ENCODE assay signal across 8 cellular contexts in the genomic region with DNA sequence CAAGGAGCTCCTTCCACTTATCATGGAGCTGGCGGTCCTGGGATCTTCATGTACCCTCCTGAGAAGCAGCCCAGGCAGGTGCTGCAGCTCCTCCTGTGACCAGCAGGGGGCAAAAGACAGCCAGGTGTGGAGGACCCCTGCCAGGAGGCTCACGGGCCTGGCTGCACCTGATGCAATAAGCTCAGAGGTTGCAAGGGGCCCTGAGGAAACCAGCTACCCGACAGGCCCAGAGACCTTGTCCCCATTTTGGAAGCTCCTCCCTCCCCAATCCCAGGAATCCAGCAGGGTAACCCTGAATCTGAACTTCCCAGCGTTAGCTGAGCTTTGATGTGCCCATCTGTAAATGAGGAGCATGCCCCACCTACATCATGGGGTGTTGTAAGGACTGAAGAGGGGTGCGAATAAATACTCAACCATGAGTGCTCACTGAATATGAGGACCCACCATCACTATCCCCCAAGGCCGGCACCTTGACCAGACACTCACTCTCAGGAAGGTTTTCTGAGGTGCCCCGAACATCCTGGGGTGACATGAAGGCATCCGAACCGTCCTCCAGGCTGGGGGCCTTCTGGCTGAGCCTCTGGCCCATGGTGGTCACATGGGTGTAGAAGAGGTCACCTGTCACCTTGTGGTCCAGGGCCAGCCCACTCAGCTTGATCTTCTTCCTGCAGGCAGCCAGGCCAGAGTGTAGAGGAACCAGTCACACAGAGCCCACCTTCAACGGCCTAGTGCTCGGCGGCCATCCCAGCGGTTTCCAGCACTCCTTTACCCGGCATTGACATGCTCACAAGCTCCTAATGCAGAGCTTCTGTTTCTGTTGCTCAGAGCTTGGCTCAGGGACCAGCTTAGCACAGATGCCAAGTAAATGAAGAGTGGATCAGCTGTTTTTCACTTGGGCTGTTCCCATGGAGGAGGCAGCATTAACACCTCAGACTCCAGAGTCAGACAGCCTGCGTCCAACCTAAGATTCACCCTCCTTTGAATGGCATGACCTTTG. TPM values are rescaled to one million over a fixed set of nuclear protein-coding genes. Genes with fewer than 3 reads are reported as not detected.
DNase-seq lines count a peak whose midpoint lies in the region; ATAC-seq and TF ChIP-seq lines count a peak whose summit lies in the region.

No MANE protein-coding gene starts in this region.

- no peaks in the 10 kb centered on the region for H3K36me3 Mint-ChIP-seq in natural killer cell treated with Interleukin-12 subunit alpha and Interleukin-12 subunit beta and Interleukin-15 and Interleukin-18, amount 100 ng/mL, for 72 hours

- H3K4me1 Mint-ChIP-seq in natural killer cell treated with Interleukin-12 subunit alpha and Interleukin-12 subunit beta and Interleukin-15 and Interleukin-18, amount 100 ng/mL, for 72 hours (ENCODE audit: low read depth in 2 of 2): no peaks in the 10 kb centered on the region

- H3K9me2 ChIP-seq in DOHH2 (replicated peaks; ENCODE audit: control insufficient read depth, low read length): no peaks in the 10 kb centered on the region

- H3K4me1 ChIP-seq in DOHH2 (ENCODE audit: control insufficient read depth, low read length): peaks cover 14% of the 10 kb centered on the region
- H3K4me1 ChIP-seq in stomach: peaks cover 5 to 42% (median 25%) of the 10 kb centered on the region in 4 donors

- H3K27me3 ChIP-seq in DOHH2 (ENCODE audit: control insufficient read depth, low read length) (no peaks in the 10 kb centered on the region), stomach (no peaks in the 10 kb centered on the region)

- H3K27ac ChIP-seq in DOHH2 (ENCODE audit: low read depth, low read length) (peak overlapping the region; percentile 49), stomach (no peak overlapping the region)

- H3K4me3 ChIP-seq in DOHH2 (ENCODE audit: low read length): no peak overlapping the region
- H3K4me3 ChIP-seq in stomach: no peak overlapping the region

- peaks cover 36% of the 10 kb centered on the region for H3K36me3 ChIP-seq in DOHH2 (ENCODE audit: control insufficient read depth, low read length)
- peaks cover 11 to 70% (median 56%) of the 10 kb centered on the region in 4 donors for H3K36me3 ChIP-seq in stomach

- ATAC-seq in GM21786 (IDR thresholded peaks at IDR 0.05; ENCODE audit: unreplicated experiment): peak; percentile 62
- peak; percentile 64 to 79 for ATAC-seq in natural killer cell treated with Interleukin-12 subunit alpha and Interleukin-12 subunit beta and Interleukin-15 and Interleukin-18, amount 100 ng/mL, for 72 hours

- no peaks in the 10 kb centered on the region for H3K27me3 Mint-ChIP-seq in natural killer cell treated with Interleukin-12 subunit alpha and Interleukin-12 subunit beta and Interleukin-15 and Interleukin-18, amount 100 ng/mL, for 72 hours

- H3K4me2 ChIP-seq in DOHH2 (ENCODE audit: low read length): peak overlapping the region; percentile 21; the same call in 1 of the 2 replicates

- no peaks in the 10 kb centered on the region for H3K9me3 ChIP-seq in DOHH2 (ENCODE audit: control insufficient read depth, insufficient read depth, low read length)
- H3K9me3 ChIP-seq in stomach: no peaks in the 10 kb centered on the region

- DNase-seq in NCI-H1092 (lab: John Stamatoyannopoulos, UW) (peak; percentile 42), stomach (peak; percentile 83), SHP77 treated with DMSO at 0.1 percent for 48 hours (lab: John Stamatoyannopoulos, UW) (no peak)
- DNase-seq in activated CD4-positive, alpha-beta T cell treated with anti-CD3 and anti-CD28 coated beads, Interleukin-2, amount 50 U/mL, for 1 hour: peak; percentile 71
- peak; percentile 68 for DNase-seq in effector CD4-positive, alpha-beta T cell
- DNase-seq in natural killer cell treated with Interleukin-12 subunit alpha and Interleukin-12 subunit beta and Interleukin-15 and Interleukin-18, amount 100 ng/mL, for 72 hours (ENCODE audit: low spot score): peak; percentile 75

- no peaks in the 10 kb centered on the region for H3K79me2 ChIP-seq in DOHH2 (ENCODE audit: control insufficient read depth, low read length)

- intact Hi-C loops in stomach (cut with DNase I; ENCODE audit: low total_unique reads): loop anchor here (5.0 kb wide), 1 partner anchor 33 kb away; no protein-coding TSS in a partner anchor

- no peaks in the 10 kb centered on the region for H3K9me3 Mint-ChIP-seq in natural killer cell treated with Interleukin-12 subunit alpha and Interleukin-12 subunit beta and Interleukin-15 and Interleukin-18, amount 100 ng/mL, for 72 hours

- TF ChIP-seq POLR2A in stomach (IDR thresholded peaks at IDR 0.05): no peak

- peak overlapping the region in 1 of 2 donors; percentile 39 for H3K27ac Mint-ChIP-seq in natural killer cell treated with Interleukin-12 subunit alpha and Interleukin-12 subunit beta and Interleukin-15 and Interleukin-18, amount 100 ng/mL, for 72 hours

- TF ChIP-seq CTCF in DOHH2 (IDR thresholded peaks at IDR 0.05; ENCODE audit: low read depth, low read length, poor library complexity, severe bottlenecking) (peak; percentile 95), stomach (IDR thresholded peaks at IDR 0.05) (peak in 5 of 7 experiments; percentile 82 to 97 (median 91))

- no peak for TF ChIP-seq EP300 in stomach (IDR thresholded peaks at IDR 0.05)

- no peaks in the 10 kb centered on the region for H3F3A ChIP-seq in DOHH2 (ENCODE audit: control insufficient read depth, insufficient read depth)

- no peaks in the 10 kb centered on the region for H4K20me1 ChIP-seq in DOHH2 (ENCODE audit: control insufficient read depth, insufficient read depth, low read depth, low read length)

- no peak overlapping the region for H3K4me3 Mint-ChIP-seq in natural killer cell treated with Interleukin-12 subunit alpha and Interleukin-12 subunit beta and Interleukin-15 and Interleukin-18, amount 100 ng/mL, for 72 hours

- WGBS in stomach, 5 donors: 63 to 75% (median 70%) methylated on average over 11 to 15 of the region's 15 CpGs

RNA-seq across cellular contexts. Expression of a gene that starts 21.7 kb away (rescaled TPM):
- 10 to 100 TPM in 1 of 2 donors, 1 to 10 TPM in 1; 4.2 to 16.5 TPM for total RNA-seq in natural killer cell treated with Interleukin-12 subunit alpha and Interleukin-12 subunit beta and Interleukin-15 and Interleukin-18, amount 100 ng/mL, for 72 hours
- total RNA-seq in stomach: 10 to 100 TPM; 10.5 to 38.4 (median 18.5) TPM
- polyA plus RNA-seq in stomach: 10 to 100 TPM; 16.0 to 24.6 (median 19.7) TPM

RNA-seq across cellular contexts. Expression of a gene that starts 33.5 kb away (rescaled TPM):
- total RNA-seq in natural killer cell treated with Interleukin-12 subunit alpha and Interleukin-12 subunit beta and Interleukin-15 and Interleukin-18, amount 100 ng/mL, for 72 hours: not detected
- total RNA-seq in stomach: 1 to 10 TPM in 2 of 5 donors, not detected in 3; 3.9 to 8.1 TPM
- under 1 TPM; 0.75 to 0.78 (median 0.76) TPM for polyA plus RNA-seq in stomach

RNA-seq across cellular contexts. Expression of a gene that starts 36.7 kb away (rescaled TPM):
- total RNA-seq in natural killer cell treated with Interleukin-12 subunit alpha and Interleukin-12 subunit beta and Interleukin-15 and Interleukin-18, amount 100 ng/mL, for 72 hours: 100 to 1,000 TPM in 1 of 2 donors, 10 to 100 TPM in 1; 77.6 to 131 TPM
- total RNA-seq in stomach: 10 to 100 TPM in 3 of 5 donors, 1 to 10 TPM in 2; 1.7 to 51.3 (median 31.3) TPM
- 10 to 100 TPM; 66.7 to 79.6 (median 73.7) TPM for polyA plus RNA-seq in stomach

RNA-seq across cellular contexts. Expression of a gene that starts 43.6 kb away (rescaled TPM):
- not detected for total RNA-seq in natural killer cell treated with Interleukin-12 subunit alpha and Interleukin-12 subunit beta and Interleukin-15 and Interleukin-18, amount 100 ng/mL, for 72 hours
- not detected for total RNA-seq in stomach
- polyA plus RNA-seq in stomach: not detected
